In genomic region chr3:148931574-148931973, GRCh38 we compare ENCODE assay signal across 2 cellular contexts.
A peak's percentile ranks its signal among the peaks of the same experiment; 100 is the strongest.
TF ChIP-seq lines count a peak whose summit lies in the region.

No MANE protein-coding gene starts in this region.

TF ChIP-seq in IMR-90, 13 proteins besides CTCF, POLR2A, EP300 and RAD21:
- no peak for TF ChIP-seq FOS (IDR thresholded peaks at IDR 0.05; ENCODE audit: low read depth, low read length)
- TF ChIP-seq USF2 (IDR thresholded peaks at IDR 0.05; ENCODE audit: low read depth, low read length): no peak
- TF ChIP-seq MXI1 (IDR thresholded peaks at IDR 0.05; ENCODE audit: borderline replicate concordance, low read depth, low read length): no peak
- TF ChIP-seq CHD1 (IDR thresholded peaks at IDR 0.05; ENCODE audit: low read depth, low read length): no peak
- TF ChIP-seq SMC3 (IDR thresholded peaks at IDR 0.05; ENCODE audit: low read depth, low read length): no peak
- TF ChIP-seq CEBPB (IDR thresholded peaks at IDR 0.05; ENCODE audit: low read depth, low read length): no peak
- no peak for TF ChIP-seq NFE2L2 (IDR thresholded peaks at IDR 0.05; ENCODE audit: low read depth, low read length)
- TF ChIP-seq ELK1 (IDR thresholded peaks at IDR 0.05; ENCODE audit: borderline replicate concordance, low read depth, low read length): no peak
- TF ChIP-seq RFX5 (IDR thresholded peaks at IDR 0.05; ENCODE audit: low read depth, low read length): no peak
- TF ChIP-seq MAZ (IDR thresholded peaks at IDR 0.05; ENCODE audit: borderline replicate concordance, low read depth, low read length): no peak
- TF ChIP-seq MAFK (IDR thresholded peaks at IDR 0.05; ENCODE audit: low read depth, low read length): no peak
- no peak for TF ChIP-seq RCOR1 (IDR thresholded peaks at IDR 0.05; ENCODE audit: insufficient replicate concordance, low read length)
- TF ChIP-seq BHLHE40 (IDR thresholded peaks at IDR 0.05; ENCODE audit: low read depth, low read length): no peak

TF ChIP-seq in K562, 482 proteins besides CTCF, POLR2A, EP300 and RAD21:
- peak; percentile 42; the same call in 1 of the 2 replicates for TF ChIP-seq GABPA (tag; conservative IDR thresholded peaks at IDR 0.05; ENCODE audit: low read depth)
- no peak for TF ChIP-seq ZNF766 (CRISPR knock-in tag; conservative IDR thresholded peaks at IDR 0.05)
- no peak for TF ChIP-seq NR2C2 (CRISPR knock-in tag; IDR thresholded peaks at IDR 0.05)
- peak; percentile 62; the same call in 1 of the 2 replicates for TF ChIP-seq NR2C2 (tag; IDR thresholded peaks at IDR 0.05)
- peak; percentile 74 for TF ChIP-seq NR2C1 (IDR thresholded peaks at IDR 0.05)
- peak; percentile 57; the same call in 1 of the 2 replicates for TF ChIP-seq NR2C1 (tag; IDR thresholded peaks at IDR 0.05)
